ENCODE assay signal across 8 cellular contexts in genomic region chr11:88535916-88536547, GRCh38.
DNase-seq lines count a peak whose midpoint lies in the region; ATAC-seq and TF ChIP-seq lines count a peak whose summit lies in the region.

No MANE protein-coding gene starts in this region.

- H3K27me3 Mint-ChIP-seq in T-helper 2 cell treated with Interferon-gamma antibody and Interleukin-4, amounts not matched to agents 5 μg/mL and 100 μg/mL, for 36 hours (ENCODE audit: low read depth) = peaks cover 1% of the 10 kb centered on the region

- H3K27ac ChIP-seq in transverse colon (peak overlapping the region in 2 of 4 donors; percentile 3 to 30), Peyer's patch (no peak overlapping the region)

- 13 to 26% methylated on average over 2 of the region's 2 CpGs for WGBS in transverse colon (ENCODE audit: low coverage in 1 of 2), 2 donors

- TF ChIP-seq RAD21 in Ishikawa (IDR thresholded peaks at IDR 0.05; ENCODE audit: low read depth) = no peak

- peak; percentile 88 for ATAC-seq in GM21390 (IDR thresholded peaks at IDR 0.05; ENCODE audit: unreplicated experiment)

- peak; percentile 91 for DNase-seq in AG10803 (ENCODE audit: low read depth)
- DNase-seq in epithelial cell of esophagus (ENCODE audit: low read depth) = peak; percentile 88
- DNase-seq in transverse colon = no peak
- DNase-seq in Peyer's patch = no peak
- DNase-seq in T-helper 2 cell treated with Interferon-gamma antibody and Interleukin-4, amounts not matched to agents 5 μg/mL and 100 μg/mL, for 36 hours (ENCODE audit: low spot score) = no peak
- no peak for DNase-seq in ureter (ENCODE audit: low spot score)

- TF ChIP-seq POLR2A in transverse colon (IDR thresholded peaks at IDR 0.05) (no peak), Peyer's patch (IDR thresholded peaks at IDR 0.05) (no peak)

- H3K27ac Mint-ChIP-seq in T-helper 2 cell treated with Interferon-gamma antibody and Interleukin-4, amounts not matched to agents 5 μg/mL and 100 μg/mL, for 36 hours = no peak overlapping the region

- H3K36me3 ChIP-seq in transverse colon (no peaks in the 10 kb centered on the region), Peyer's patch (no peaks in the 10 kb centered on the region)

- H3K4me3 ChIP-seq in AG10803 (ENCODE audit: low read length) (no peak overlapping the region), epithelial cell of esophagus (ENCODE audit: low read length) (no peak overlapping the region), transverse colon (no peak overlapping the region), Peyer's patch (no peak overlapping the region)

- H3K4me3 Mint-ChIP-seq in T-helper 2 cell treated with Interferon-gamma antibody and Interleukin-4, amounts not matched to agents 5 μg/mL and 100 μg/mL, for 36 hours = no peak overlapping the region

- H3K4me1 Mint-ChIP-seq in T-helper 2 cell treated with Interferon-gamma antibody and Interleukin-4, amounts not matched to agents 5 μg/mL and 100 μg/mL, for 36 hours (ENCODE audit: low read depth) = peaks cover 7% of the 10 kb centered on the region

- no peaks in the 10 kb centered on the region for H3K27me3 ChIP-seq in transverse colon
- no peaks in the 10 kb centered on the region for H3K27me3 ChIP-seq in Peyer's patch

- H3K36me3 Mint-ChIP-seq in T-helper 2 cell treated with Interferon-gamma antibody and Interleukin-4, amounts not matched to agents 5 μg/mL and 100 μg/mL, for 36 hours (ENCODE audit: low read depth) = no peaks in the 10 kb centered on the region

- TF ChIP-seq EP300 in Ishikawa (IDR thresholded peaks at IDR 0.05; ENCODE audit: borderline replicate concordance) (peak; percentile 35; the same call in 1 of the 2 replicates), transverse colon (IDR thresholded peaks at IDR 0.05; ENCODE audit: low read depth) (peak; percentile 5)

- in situ Hi-C loops in transverse colon (cut with MboI; ENCODE audit: low pct_ligation_motif_present in 1 of 4, low pct_unique_long_range_greater_than_20kb in 1 of 4, low sequenced_read_pairs in 3 of 4) = loop anchor here (10.0 to 25.0 kb wide), 3 partner anchors 299 to 524 kb away; no protein-coding TSS in a partner anchor

- peaks cover 0 to 4% (median 0%) of the 10 kb centered on the region in 4 donors for H3K4me1 ChIP-seq in transverse colon
- H3K4me1 ChIP-seq in Peyer's patch = no peaks in the 10 kb centered on the region

- TF ChIP-seq CTCF in AG10803 (conservative IDR thresholded peaks at IDR 0.05; ENCODE audit: low read length) (no peak), epithelial cell of esophagus (IDR thresholded peaks at IDR 0.05; ENCODE audit: insufficient read depth, low read depth, low read length, missing control alignments) (no peak), transverse colon (IDR thresholded peaks at IDR 0.05) (no peak), Peyer's patch (IDR thresholded peaks at IDR 0.05) (no peak)

- intact Hi-C loops in transverse colon (cut with DNase I; ENCODE audit: low total_unique reads) = no loop called here

- H3K9me3 ChIP-seq in transverse colon = no peaks in the 10 kb centered on the region
- no peaks in the 10 kb centered on the region for H3K9me3 ChIP-seq in Peyer's patch

- no peaks in the 10 kb centered on the region for H3K9me3 Mint-ChIP-seq in T-helper 2 cell treated with Interferon-gamma antibody and Interleukin-4, amounts not matched to agents 5 μg/mL and 100 μg/mL, for 36 hours

TF ChIP-seq in Ishikawa, 13 proteins besides CTCF, POLR2A, EP300 and RAD21:
- TF ChIP-seq YY1 (IDR thresholded peaks at IDR 0.05; ENCODE audit: low read depth) (no peak), EGR1 (IDR thresholded peaks at IDR 0.05) (no peak), MAX (IDR thresholded peaks at IDR 0.05) (0 out of 2 replicates have a peak, but pooled peaks have one; percentile 10), TCF12 (IDR thresholded peaks at IDR 0.05; ENCODE audit: low read depth) (no peak), TEAD4 (IDR thresholded peaks at IDR 0.05) (peak; percentile 45; the same call in 1 of the 2 replicates), FOXM1 (IDR thresholded peaks at IDR 0.05; ENCODE audit: borderline replicate concordance, low read depth) (no peak)

Comparison
In these comparisons a context has a peak if more than half of its experiments do, and no peak if none do; other contexts are left out.
1. DNase-seq: peak in AG10803 (single experiment) and epithelial cell of esophagus (single experiment); none in transverse colon (single experiment), Peyer's patch (0 of 3), T-helper 2 cell treated with Interferon-gamma antibody and Interleukin-4, amounts not matched to agents 5 μg/mL and 100 μg/mL, for 36 hours (single experiment) and ureter (single experiment).